ENCODE assay signal across 27 cellular contexts in genomic region chr16:64532117-64532516, GRCh38.
"Had no signal": no experiment of that assay in that cellular context is flagged by ENCODE, and none has a peak within 500 bp of the region (broad histone marks: within the 10 kb centered on the region; RNA-seq: fewer than 3 reads in every experiment).

No MANE protein-coding gene starts in this region.

- H3K4me3 ChIP-seq: MG63, PC-9 had no signal

- H2AFZ ChIP-seq: PC-9 had no signal

- H3K27ac Mint-ChIP-seq: activated CD8-positive, alpha-beta T cell treated with anti-CD3 and anti-CD28 coated beads, Interleukin-2, amount 10 ng/mL, durations not matched to agents 7 days and 5 days; activated naive CD4-positive, alpha-beta T cell treated with anti-CD3 and anti-CD28 coated beads, Interleukin-2, amount 50 U/mL, for 72 hours; activated naive CD8-positive, alpha-beta T cell treated with anti-CD3 and anti-CD28 coated beads, Interleukin-2, amount 50 U/mL, for 24 hours; activated T-cell treated with anti-CD3 and anti-CD28 coated beads, Interleukin-2, amount 50 U/mL, for 24 hours; activated T-helper 1 cell treated with anti-CD3 and anti-CD28 coated beads, Interleukin-12 subunit alpha, Interleukin-12 subunit beta, Interleukin-2, Interleukin-4 antibody, amounts not matched to agents 30 ng/mL and 10 ng/mL and 1 ng/mL, durations not matched to agents 14 hours and 24 hours and 36 hours; T-helper 1 cell treated with Interleukin-12 subunit alpha and Interleukin-12 subunit beta and Interleukin-4 antibody, amounts not matched to agents 30 μg/mL and 1 μg/mL, for 36 hours; WTC11 had no signal

- H3K4me2 ChIP-seq: KMS-11, PC-9 had no signal

- H3K36me3 ChIP-seq: MG63 had no signal

- DNase-seq: activated CD4-positive, alpha-beta T cell treated with anti-CD3 and anti-CD28 coated beads for 48 hours; activated CD4-positive, alpha-beta T cell treated with anti-CD3 and anti-CD28 coated beads, Interleukin-2, amount 50 U/mL, for 4 hours; activated CD4-positive, CD25-positive, alpha-beta regulatory T cell treated with anti-CD3 and anti-CD28 coated beads, Interleukin-2, amount 50 U/mL, for 72 hours; activated CD8-positive, alpha-beta T cell treated with anti-CD3 and anti-CD28 coated beads, Interleukin-2, amount 10 ng/mL, durations not matched to agents 7 days and 5 days; activated effector memory CD4-positive, alpha-beta T cell treated with anti-CD3 and anti-CD28 coated beads, Interleukin-2, amount 50 U/mL, for 16 hours; activated naive CD4-positive, alpha-beta T cell treated with Interleukin-2 at 50 U/mL for 16 hours; activated naive CD8-positive, alpha-beta T cell treated with anti-CD3 and anti-CD28 coated beads, Interleukin-2, amount 50 U/mL, for 24 hours; activated T-cell treated with anti-CD3 and anti-CD28 coated beads, Interleukin-2, amount 50 U/mL, for 24 hours; amniotic stem cell; MG63; NCI-H1105; NCI-H1436; NCI-H187 treated with DMSO at 0.1 percent for 48 hours; NCI-H2081 treated with DMSO at 0.1 percent for 48 hours; NCI-H2227 treated with DMSO at 0.1 percent for 48 hours; NCI-H526; NCI-H774; PC-9 had no signal

- H3K27me3 Mint-ChIP-seq: activated naive CD8-positive, alpha-beta T cell treated with anti-CD3 and anti-CD28 coated beads, Interleukin-2, amount 50 U/mL, for 24 hours; activated T-cell treated with anti-CD3 and anti-CD28 coated beads, Interleukin-2, amount 50 U/mL, for 24 hours; central memory CD8-positive, alpha-beta T cell had no signal

- H3K27ac ChIP-seq: KMS-11, PC-9 had no signal

- H3K9ac ChIP-seq: KMS-11 had no signal

- ATAC-seq: activated CD8-positive, alpha-beta T cell treated with anti-CD3 and anti-CD28 coated beads, Interleukin-2, amount 10 ng/mL, durations not matched to agents 7 days and 5 days; activated naive CD4-positive, alpha-beta T cell treated with anti-CD3 and anti-CD28 coated beads, Interleukin-2, amount 50 U/mL, for 72 hours; activated naive CD8-positive, alpha-beta T cell treated with anti-CD3 and anti-CD28 coated beads, Interleukin-2, amount 50 U/mL, for 24 hours; HepG2; Right ventricle myocardium inferior; WTC11 had no signal

- H3K4me3 Mint-ChIP-seq: activated CD8-positive, alpha-beta T cell treated with anti-CD3 and anti-CD28 coated beads, Interleukin-2, amount 10 ng/mL, durations not matched to agents 7 days and 5 days; activated naive CD8-positive, alpha-beta T cell treated with anti-CD3 and anti-CD28 coated beads, Interleukin-2, amount 50 U/mL, for 24 hours; activated T-cell treated with anti-CD3 and anti-CD28 coated beads, Interleukin-2, amount 50 U/mL, for 24 hours; activated T-helper 1 cell treated with anti-CD3 and anti-CD28 coated beads, Interleukin-12 subunit alpha, Interleukin-12 subunit beta, Interleukin-2, Interleukin-4 antibody, amounts not matched to agents 30 ng/mL and 10 ng/mL and 1 ng/mL, durations not matched to agents 14 hours and 24 hours and 36 hours; central memory CD8-positive, alpha-beta T cell; T-helper 1 cell treated with Interleukin-12 subunit alpha and Interleukin-12 subunit beta and Interleukin-4 antibody, amounts not matched to agents 30 μg/mL and 1 μg/mL, for 36 hours; WTC11 had no signal

- H3K4me1 Mint-ChIP-seq: activated naive CD8-positive, alpha-beta T cell treated with anti-CD3 and anti-CD28 coated beads, Interleukin-2, amount 50 U/mL, for 24 hours; central memory CD8-positive, alpha-beta T cell had no signal

- H3K9me3 ChIP-seq: MG63 had no signal

- H3K27me3 ChIP-seq: MG63 had no signal

- H3K36me3 Mint-ChIP-seq: brain had no signal
